ENCODE assay signal across 18 cellular contexts in genomic region chr17:63853260-63853659, GRCh38. TPM values are rescaled to one million over a fixed set of nuclear protein-coding genes. Genes with fewer than 3 reads are reported as not detected.
A peak's percentile ranks its signal among the peaks of the same experiment; 100 is the strongest.
DNase-seq lines count a peak whose midpoint lies in the region; ATAC-seq and TF ChIP-seq lines count a peak whose summit lies in the region.
"Had no signal": no experiment of that assay in that cellular context is flagged by ENCODE, and none has a peak within 500 bp of the region (broad histone marks: within the 10 kb centered on the region; RNA-seq: fewer than 3 reads in every experiment).

No MANE protein-coding gene starts in this region.

- H3K27ac ChIP-seq in HEK293 (ENCODE audit: extremely low read depth, low read depth, low read length), result no peak overlapping the region

- intact Hi-C loops in posterior vena cava (cut with DNase I), result no loop called here

- peaks cover 14% of the 10 kb centered on the region for H3K4me1 Mint-ChIP-seq in activated CD8-positive, alpha-beta memory T cell treated with anti-CD3 and anti-CD28 coated beads, Interleukin-2, amount 10 ng/mL, durations not matched to agents 7 days and 5 days
- H3K4me1 Mint-ChIP-seq: GM23338 had no signal

- H3K4me1 ChIP-seq in HEK293 (ENCODE audit: control insufficient read depth, insufficient read depth, low read length), result no peaks in the 10 kb centered on the region

- peaks cover 28% of the 10 kb centered on the region for H3K27me3 Mint-ChIP-seq in activated CD8-positive, alpha-beta memory T cell treated with anti-CD3 and anti-CD28 coated beads, Interleukin-2, amount 10 ng/mL, durations not matched to agents 7 days and 5 days
- H3K27me3 Mint-ChIP-seq: CD4-positive, alpha-beta memory T cell had no signal

- no peak for ATAC-seq in activated CD8-positive, alpha-beta memory T cell treated with anti-CD3 and anti-CD28 coated beads, Interleukin-2, amount 10 ng/mL, durations not matched to agents 7 days and 5 days
- ATAC-seq in GM19397 (IDR thresholded peaks at IDR 0.05; ENCODE audit: unreplicated experiment), result no peak
- ATAC-seq: GM23338, HCT116 had no signal

- CTCF ChIA-PET in activated CD8-positive, alpha-beta memory T cell treated with anti-CD3 and anti-CD28 coated beads, Interleukin-2, amount 10 ng/mL, durations not matched to agents 7 days and 5 days (lab: Charles Lee), result interaction anchor here (2.7 kb wide), 1 partner anchor 12 kb away, joined by 15 read pairs; no protein-coding TSS in a partner anchor
- CTCF ChIA-PET in HEK293 (lab: Yijun Ruan, JAX), result interaction anchor here (0.9 to 1.8 kb wide), 3 partner anchors 13 to 428 kb away, joined by 3 to 5 read pairs (median 3); no protein-coding TSS in a partner anchor

- H3K27ac Mint-ChIP-seq in activated CD8-positive, alpha-beta memory T cell treated with anti-CD3 and anti-CD28 coated beads, Interleukin-2, amount 10 ng/mL, durations not matched to agents 7 days and 5 days, result no peak overlapping the region
- H3K27ac Mint-ChIP-seq: CD4-positive, alpha-beta memory T cell; GM23338; H9; HFFc6 had no signal

- POLR2A ChIA-PET in HEK293 (lab: Yijun Ruan, JAX), result no interaction called here

- H3K9me3 ChIP-seq in HEK293 (ENCODE audit: control insufficient read depth, insufficient read depth, low read depth, low read length), result no peaks in the 10 kb centered on the region

- H3K9me3 Mint-ChIP-seq in activated CD8-positive, alpha-beta memory T cell treated with anti-CD3 and anti-CD28 coated beads, Interleukin-2, amount 10 ng/mL, durations not matched to agents 7 days and 5 days (ENCODE audit: low read depth), result peaks cover 2% of the 10 kb centered on the region

- no peak for TF ChIP-seq CTCF in HEK293 (tag by site-specific recombination; IDR thresholded peaks at IDR 0.05)

- H3K36me3 Mint-ChIP-seq in activated CD8-positive, alpha-beta memory T cell treated with anti-CD3 and anti-CD28 coated beads, Interleukin-2, amount 10 ng/mL, durations not matched to agents 7 days and 5 days, result peaks cover 3% of the 10 kb centered on the region
- H3K36me3 Mint-ChIP-seq: CD4-positive, alpha-beta memory T cell had no signal

- no peak overlapping the region for H3K4me3 Mint-ChIP-seq in activated CD8-positive, alpha-beta memory T cell treated with anti-CD3 and anti-CD28 coated beads, Interleukin-2, amount 10 ng/mL, durations not matched to agents 7 days and 5 days
- H3K4me3 Mint-ChIP-seq: CD4-positive, alpha-beta memory T cell; GM23338; H9; HFFc6 had no signal

- no peak overlapping the region for H3K4me3 ChIP-seq in HEK293 (ENCODE audit: low read depth, low read length)
- H3K4me3 ChIP-seq: GM23338 had no signal

- DNase-seq in activated CD8-positive, alpha-beta memory T cell treated with anti-CD3 and anti-CD28 coated beads, Interleukin-2, amount 10 ng/mL, durations not matched to agents 7 days and 5 days, result peak; percentile 15
- DNase-seq in activated CD8-positive, alpha-beta memory T cell treated with anti-CD3 and anti-CD28 coated beads, Interleukin-2, amount 50 U/mL, for 4 hours, result no peak
- DNase-seq in posterior vena cava (ENCODE audit: low spot score), result peak; percentile 5
- DNase-seq in NOMO-1 treated with DMSO at 0.1 percent for 48 hours (lab: John Stamatoyannopoulos, UW; ENCODE audit: unreplicated experiment), result no peak
- DNase-seq: 8988T; C1 segment of cervical spinal cord; CD4-positive, alpha-beta memory T cell; COR-L47; DMS153; DND-41; H9; HFFc6 had no signal

- no peaks in the 10 kb centered on the region for H3K36me3 ChIP-seq in HEK293 (ENCODE audit: control insufficient read depth in 2 of 2, insufficient read depth in 1 of 2, low read length in 2 of 2)

TF ChIP-seq in HEK293, 187 proteins besides CTCF, POLR2A, EP300 and RAD21:
- TF ChIP-seq ZNF510 (tag by site-specific recombination; IDR thresholded peaks at IDR 0.05; ENCODE audit: insufficient replicate concordance) (no peak), ZNF366 (tag by site-specific recombination; conservative IDR thresholded peaks at IDR 0.05) (no peak), ZNF146 (tag by site-specific recombination; IDR thresholded peaks at IDR 0.05) (no peak), ZNF76 (tag by site-specific recombination; IDR thresholded peaks at IDR 0.05; ENCODE audit: borderline replicate concordance, low read depth) (no peak), ZNF121 (tag by site-specific recombination; IDR thresholded peaks at IDR 0.05) (peak; percentile 94)
TF ChIP-seq in HEK293: peak in this region for 1.

RNA-seq across cellular contexts. Expression of gene SMARCD2, which starts 10.8 kb away (rescaled TPM):
- total RNA-seq in activated CD8-positive, alpha-beta memory T cell treated with anti-CD3 and anti-CD28 coated beads, Interleukin-2, amount 10 ng/mL, durations not matched to agents 7 days and 5 days, result 100 to 1,000 TPM; 137 to 151 TPM
- 10 to 100 TPM; 45.6 to 76.9 TPM for total RNA-seq in posterior vena cava

RNA-seq across cellular contexts. Expression of gene CSH2, which starts 20.2 kb away (rescaled TPM):
- not detected for total RNA-seq in activated CD8-positive, alpha-beta memory T cell treated with anti-CD3 and anti-CD28 coated beads, Interleukin-2, amount 10 ng/mL, durations not matched to agents 7 days and 5 days
- not detected for total RNA-seq in posterior vena cava
- total RNA-seq: A673; CD4-positive, alpha-beta memory T cell; GM23338; H4; H9; HFFc6 had no signal

RNA-seq across cellular contexts. Expression of gene FTSJ3, which starts 25.8 kb away (rescaled TPM):
- total RNA-seq in activated CD8-positive, alpha-beta memory T cell treated with anti-CD3 and anti-CD28 coated beads, Interleukin-2, amount 10 ng/mL, durations not matched to agents 7 days and 5 days, result 10 to 100 TPM; 58.9 to 71.7 TPM
- total RNA-seq in posterior vena cava, result 10 to 100 TPM; 25.2 to 26.0 TPM

RNA-seq across cellular contexts. Expression of gene PSMC5, which starts 26.0 kb away (rescaled TPM):
- total RNA-seq in activated CD8-positive, alpha-beta memory T cell treated with anti-CD3 and anti-CD28 coated beads, Interleukin-2, amount 10 ng/mL, durations not matched to agents 7 days and 5 days, result 100 to 1,000 TPM; 157 to 195 TPM
- 100 to 1,000 TPM in 1 of 2 donors, 10 to 100 TPM in 1; 94.8 to 104 TPM for total RNA-seq in posterior vena cava

RNA-seq across cellular contexts. Expression of gene GH2, which starts 28.5 kb away (rescaled TPM):
- total RNA-seq in activated CD8-positive, alpha-beta memory T cell treated with anti-CD3 and anti-CD28 coated beads, Interleukin-2, amount 10 ng/mL, durations not matched to agents 7 days and 5 days, result not detected
- total RNA-seq in posterior vena cava, result not detected
- total RNA-seq: A673; CD4-positive, alpha-beta memory T cell; H4; HFFc6 had no signal

Comparison
In these comparisons a context has a peak if more than half of its experiments do, and no peak if none do; other contexts are left out.
1. DNase-seq: peak in activated CD8-positive, alpha-beta memory T cell treated with anti-CD3 and anti-CD28 coated beads, Interleukin-2, amount 10 ng/mL, durations not matched to agents 7 days and 5 days (single experiment) and posterior vena cava (single experiment); none in activated CD8-positive, alpha-beta memory T cell treated with anti-CD3 and anti-CD28 coated beads, Interleukin-2, amount 50 U/mL, for 4 hours (single experiment) and NOMO-1 treated with DMSO at 0.1 percent for 48 hours (single experiment).